In genomic region chr17:70096861-70097260, GRCh38 we compare ENCODE assay signal across 33 cellular contexts. TPM values are rescaled to one million over a fixed set of nuclear protein-coding genes. Genes with fewer than 3 reads are reported as not detected.
"Had no signal": no experiment of that assay in that cellular context is flagged by ENCODE, and none has a peak within 500 bp of the region (broad histone marks: within the 10 kb centered on the region; RNA-seq: fewer than 3 reads in every experiment).

No MANE protein-coding gene starts in this region.

- H3K4me3 ChIP-seq: cardiac muscle cell, SJCRH30, SK-N-MC had no signal

- H3K36me3 Mint-ChIP-seq: activated naive CD4-positive, alpha-beta T cell treated with anti-CD3 and anti-CD28 coated beads, Interleukin-2, amount 50 U/mL, for 72 hours had no signal

- DNase-seq: activated CD4-positive, alpha-beta T cell treated with anti-CD3 and anti-CD28 coated beads, Interleukin-2, amount 10 ng/mL, durations not matched to agents 24 days and 14 days; activated CD4-positive, alpha-beta T cell treated with anti-CD3 and anti-CD28 coated beads, Interleukin-2, amount 50 U/mL, for 48 hours; activated CD8-positive, alpha-beta memory T cell treated with anti-CD3 and anti-CD28 coated beads, Interleukin-2, amount 50 U/mL, for 4 hours; activated gamma-delta T cell treated with Interleukin-2 at 50 U/mL for 16 hours; activated naive CD4-positive, alpha-beta T cell treated with anti-CD3 and anti-CD28 coated beads for 36 hours; activated T-cell treated with anti-CD3 and anti-CD28 coated beads for 4 hours; activated T-cell treated with anti-CD3 and anti-CD28 coated beads, Interleukin-2, amount 50 U/mL, for 4 hours; amniotic stem cell; aorta; brain microvascular endothelial cell; Kasumi-1; KG1; MM.1S; MV-4-11; NCI-H1092; NCI-H1436 treated with DMSO at 0.1 percent for 48 hours; NCI-H1694 treated with DMSO at 0.1 percent for 48 hours; NCI-H2029; NCI-H345; NCI-H524 treated with DMSO at 0.1 percent for 48 hours; SHP77; SJCRH30; T1000 had no signal

- H3K9me3 ChIP-seq: SJCRH30 had no signal

- H3K4me1 ChIP-seq: SJCRH30 had no signal

- H3K27me3 Mint-ChIP-seq: central memory CD8-positive, alpha-beta T cell had no signal

- H3K9me3 Mint-ChIP-seq: activated CD4-positive, alpha-beta T cell treated with anti-CD3 and anti-CD28 coated beads, Interleukin-2, amount 10 ng/mL, durations not matched to agents 24 days and 14 days; activated naive CD4-positive, alpha-beta T cell treated with anti-CD3 and anti-CD28 coated beads for 36 hours; activated naive CD4-positive, alpha-beta T cell treated with anti-CD3 and anti-CD28 coated beads, Interleukin-2, amount 50 U/mL, for 72 hours; activated T-cell treated with anti-CD3 and anti-CD28 coated beads, Interleukin-2, amount 50 U/mL, for 4 hours; activated T-helper 1 cell treated with anti-CD3 and anti-CD28 coated beads, Interleukin-12 subunit alpha, Interleukin-12 subunit beta, Interleukin-2, Interleukin-4 antibody, amounts not matched to agents 30 ng/mL and 10 ng/mL and 1 ng/mL, durations not matched to agents 14 hours and 24 hours and 36 hours; central memory CD8-positive, alpha-beta T cell had no signal

- H3K4me1 Mint-ChIP-seq: activated CD4-positive, alpha-beta T cell treated with anti-CD3 and anti-CD28 coated beads, Interleukin-2, amount 10 ng/mL, durations not matched to agents 24 days and 14 days; central memory CD8-positive, alpha-beta T cell had no signal

- H3K4me3 Mint-ChIP-seq: activated CD4-positive, alpha-beta T cell treated with anti-CD3 and anti-CD28 coated beads, Interleukin-2, amount 10 ng/mL, durations not matched to agents 24 days and 14 days; activated naive CD4-positive, alpha-beta T cell treated with anti-CD3 and anti-CD28 coated beads for 36 hours; activated T-cell treated with anti-CD3 and anti-CD28 coated beads, Interleukin-2, amount 50 U/mL, for 4 hours; activated T-helper 1 cell treated with anti-CD3 and anti-CD28 coated beads, Interleukin-12 subunit alpha, Interleukin-12 subunit beta, Interleukin-2, Interleukin-4 antibody, amounts not matched to agents 30 ng/mL and 10 ng/mL and 1 ng/mL, durations not matched to agents 14 hours and 24 hours and 36 hours; central memory CD8-positive, alpha-beta T cell had no signal

- H3K27me3 ChIP-seq: brain microvascular endothelial cell, cardiac muscle cell, SJCRH30 had no signal

- H3K27ac Mint-ChIP-seq: activated CD4-positive, alpha-beta T cell treated with anti-CD3 and anti-CD28 coated beads, Interleukin-2, amount 10 ng/mL, durations not matched to agents 24 days and 14 days; activated naive CD4-positive, alpha-beta T cell treated with anti-CD3 and anti-CD28 coated beads for 36 hours; activated naive CD4-positive, alpha-beta T cell treated with anti-CD3 and anti-CD28 coated beads, Interleukin-2, amount 50 U/mL, for 72 hours; activated T-helper 1 cell treated with anti-CD3 and anti-CD28 coated beads, Interleukin-12 subunit alpha, Interleukin-12 subunit beta, Interleukin-2, Interleukin-4 antibody, amounts not matched to agents 30 ng/mL and 10 ng/mL and 1 ng/mL, durations not matched to agents 14 hours and 24 hours and 36 hours had no signal

- H3K27ac ChIP-seq: brain microvascular endothelial cell, cardiac muscle cell, SJCRH30, SK-N-MC had no signal

- ATAC-seq: activated naive CD4-positive, alpha-beta T cell treated with anti-CD3 and anti-CD28 coated beads, Interleukin-2, amount 50 U/mL, for 72 hours; activated T-cell treated with anti-CD3 and anti-CD28 coated beads, Interleukin-2, amount 50 U/mL, for 4 hours; Panc1 had no signal

- H3K36me3 ChIP-seq: brain microvascular endothelial cell, cardiac muscle cell, SJCRH30 had no signal

RNA-seq across cellular contexts. Expression of gene KCNJ16, which starts 21.8 kb away (rescaled TPM):
- total RNA-seq: activated CD4-positive, alpha-beta T cell treated with anti-CD3 and anti-CD28 coated beads, Interleukin-2, amount 10 ng/mL, durations not matched to agents 24 days and 14 days; activated naive CD4-positive, alpha-beta T cell treated with anti-CD3 and anti-CD28 coated beads for 36 hours; activated naive CD4-positive, alpha-beta T cell treated with anti-CD3 and anti-CD28 coated beads, Interleukin-2, amount 50 U/mL, for 72 hours; activated T-cell treated with anti-CD3 and anti-CD28 coated beads, Interleukin-2, amount 50 U/mL, for 4 hours; activated T-helper 1 cell treated with anti-CD3 and anti-CD28 coated beads, Interleukin-12 subunit alpha, Interleukin-12 subunit beta, Interleukin-2, Interleukin-4 antibody, amounts not matched to agents 30 ng/mL and 10 ng/mL and 1 ng/mL, durations not matched to agents 14 hours and 24 hours and 36 hours; cardiac muscle cell; NCI-H460; RPMI7951; SJCRH30; T-helper 1 cell treated with Interleukin-12 subunit alpha and Interleukin-12 subunit beta and Interleukin-4 antibody, amounts not matched to agents 30 ng/mL and 1 ng/mL, for 36 hours; T-helper 2 cell treated with Interferon-gamma antibody and Interleukin-4, amounts not matched to agents 100 ng/mL and 5 ng/mL, for 36 hours had no signal
- polyA plus RNA-seq: aorta, cardiac muscle cell had no signal
